In the genomic region with DNA sequence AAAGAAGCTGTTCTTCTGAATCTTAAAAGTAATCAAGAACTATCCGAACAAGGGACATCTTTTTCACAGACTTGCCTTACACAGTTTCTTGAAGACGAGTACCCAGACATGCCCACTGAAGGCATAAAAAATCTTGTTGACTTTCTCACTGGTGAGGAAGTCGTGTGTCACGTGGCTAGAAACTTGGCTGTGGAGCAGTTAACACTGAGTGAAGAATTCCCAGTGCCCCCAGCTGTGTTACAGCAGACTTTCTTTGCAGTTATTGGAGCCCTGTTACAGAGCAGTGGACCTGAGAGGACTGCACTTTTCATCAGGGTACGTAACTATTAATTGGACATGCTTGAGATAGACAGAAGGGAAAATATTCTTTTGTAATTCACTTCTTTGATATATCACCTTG, we compare ENCODE assay signal across 10 cellular contexts. TPM values are rescaled to one million over a fixed set of nuclear protein-coding genes. Genes with fewer than 3 reads are reported as not detected.
DNase-seq lines count a peak whose midpoint lies in the region; ATAC-seq, FAIRE-seq and TF ChIP-seq lines count a peak whose summit lies in the region.
"Had no signal": no experiment of that assay in that cellular context is flagged by ENCODE, and none has a peak within 500 bp of the region (broad histone marks: within the 10 kb centered on the region; RNA-seq: fewer than 3 reads in every experiment).

No MANE protein-coding gene starts in this region.

- no peak overlapping the region for H3K4me3 ChIP-seq in epithelial cell of esophagus (ENCODE audit: low read length)

- no peak for TF ChIP-seq CTCF in epithelial cell of esophagus (IDR thresholded peaks at IDR 0.05; ENCODE audit: insufficient read depth, low read depth, low read length, missing control alignments)

- ATAC-seq in left colon: no peak

- peak; percentile 37 for FAIRE-seq in GM19239 (lab: Jason Lieb, UNC)
- FAIRE-seq: GM18507, kidney had no signal

- DNase-seq in GM19239 (ENCODE audit: insufficient read length, low spot score): no peak
- peak; percentile 20 for DNase-seq in RPMI7951 (ENCODE audit: low read depth)
- peak; percentile 45 for DNase-seq in epithelial cell of esophagus (ENCODE audit: low read depth)
- peak; percentile 77 for DNase-seq in pons (ENCODE audit: low spot score)
- no peak for DNase-seq in stimulated activated CD4-positive, alpha-beta T cell treated with anti-CD3 and anti-CD28 coated beads, Interleukin-4, amount 100 ng/mL, for 4 hours
- no peak for DNase-seq in SHP77 treated with DMSO at 0.1 percent for 48 hours (lab: John Stamatoyannopoulos, UW)
- no peak for DNase-seq in left colon
- DNase-seq: kidney, NCI-H774 had no signal

- intact Hi-C loops in left colon (cut with DNase I, micrococcal nuclease): no loop called here

RNA-seq across cellular contexts. Expression of a gene that starts 2.4 kb away (rescaled TPM):
- total RNA-seq in RPMI7951 (2014; rRNA removed; shearing (Covaris generic)): 40.9 and 43.6 TPM in 2 replicates
- total RNA-seq in left colon: 10 to 100 TPM; 28.6 to 35.5 TPM

RNA-seq across cellular contexts. Expression of a gene that starts 14.6 kb away (rescaled TPM):
- 39.1 and 45.7 TPM in 2 replicates for total RNA-seq in RPMI7951 (2014; rRNA removed; shearing (Covaris generic))
- total RNA-seq in left colon: 10 to 100 TPM; 67.7 to 73.4 TPM

Comparison
In these comparisons a context has a peak if more than half of its experiments do, and no peak if none do; other contexts are left out.
1. DNase-seq: peak in RPMI7951 (single experiment), epithelial cell of esophagus (single experiment) and pons (single experiment); none in GM19239 (single experiment), stimulated activated CD4-positive, alpha-beta T cell treated with anti-CD3 and anti-CD28 coated beads, Interleukin-4, amount 100 ng/mL, for 4 hours (0 of 2), SHP77 treated with DMSO at 0.1 percent for 48 hours (single experiment) and left colon (0 of 2).